ENCODE assay signal across 8 cellular contexts in genomic region chr1:25245393-25245792, GRCh38. TPM values are rescaled to one million over a fixed set of nuclear protein-coding genes. Genes with fewer than 3 reads are reported as not detected.
DNase-seq lines count a peak whose midpoint lies in the region; FAIRE-seq and TF ChIP-seq lines count a peak whose summit lies in the region.

No MANE protein-coding gene starts in this region.

- H3K36me3 Mint-ChIP-seq in Caco-2 (ENCODE audit: insufficient read depth, unreplicated experiment), result peaks cover 69% of the 10 kb centered on the region

- TF ChIP-seq CTCF in Caco-2 (IDR thresholded peaks at IDR 0.05; ENCODE audit: insufficient read depth in 1 of 2, low read depth in 1 of 2, low read length in 1 of 2, severe bottlenecking in 1 of 2, unreplicated experiment in 1 of 2) (no peak), PC-9 (conservative IDR thresholded peaks at IDR 0.05) (no peak), epithelial cell of proximal tubule (conservative IDR thresholded peaks at IDR 0.05; ENCODE audit: low read depth, low read length) (no peak), parathyroid adenoma (IDR thresholded peaks at IDR 0.05) (no peak)

- H3K9me2 ChIP-seq in PC-9 (ENCODE audit: insufficient read depth), result no peaks in the 10 kb centered on the region

- DNase-seq in Caco-2, result no peak
- no peak for DNase-seq in PC-9
- DNase-seq in epithelial cell of proximal tubule (ENCODE audit: low read depth), result no peak
- DNase-seq in stimulated activated CD4-positive, alpha-beta T cell treated with anti-CD3 and anti-CD28 coated beads, Interleukin-4, amount 100 ng/mL, for 4 hours, result no peak
- DNase-seq in glomerular visceral epithelial cell (ENCODE audit: extremely low spot score), result no peak
- no peak for DNase-seq in hypothalamus (lab: John Stamatoyannopoulos, UW)
- no peak for DNase-seq in RCC 7860 (ENCODE audit: low spot score)

- peak overlapping the region; percentile 92 for H3K27ac Mint-ChIP-seq in Caco-2 (ENCODE audit: unreplicated experiment)

- no peaks in the 10 kb centered on the region for H3K27me3 ChIP-seq in Caco-2 (replicated peaks; ENCODE audit: control insufficient read depth, insufficient read depth, low read length)
- H3K27me3 ChIP-seq in PC-9 (ENCODE audit: insufficient read depth, low read depth), result no peaks in the 10 kb centered on the region
- H3K27me3 ChIP-seq in parathyroid adenoma (ENCODE audit: control insufficient read depth, insufficient read depth, low read length), result no peaks in the 10 kb centered on the region

- peaks cover 30% of the 10 kb centered on the region for H3K79me2 ChIP-seq in PC-9 (ENCODE audit: low read depth)
- no peaks in the 10 kb centered on the region for H3K79me2 ChIP-seq in parathyroid adenoma

- H3K4me2 ChIP-seq in PC-9 (peak overlapping the region; percentile 89), parathyroid adenoma (ENCODE audit: low read length) (peak overlapping the region; percentile 96)

- FAIRE-seq in RCC 7860 (lab: Jason Lieb, UNC), result no peak

- H3K9me3 ChIP-seq in Caco-2 (no peaks in the 10 kb centered on the region), PC-9 (ENCODE audit: insufficient read depth, low read depth) (no peaks in the 10 kb centered on the region), parathyroid adenoma (ENCODE audit: control insufficient read depth, low read length) (no peaks in the 10 kb centered on the region)

- no peak overlapping the region for H3K4me3 ChIP-seq in Caco-2 (ENCODE audit: low read depth, low read length)
- H3K4me3 ChIP-seq in PC-9, result peak overlapping the region; percentile 73
- peak overlapping the region; percentile 71 for H3K4me3 ChIP-seq in epithelial cell of proximal tubule (ENCODE audit: low read depth, low read length)
- H3K4me3 ChIP-seq in parathyroid adenoma (ENCODE audit: low read depth, low read length), result peak overlapping the region; percentile 99

- H3K27me3 Mint-ChIP-seq in Caco-2 (ENCODE audit: insufficient read depth, unreplicated experiment), result no peaks in the 10 kb centered on the region

- CTCF ChIA-PET in Caco-2 (lab: Charles Lee) (no interaction called here), PC-9 (lab: Charles Lee) (no interaction called here)

- POLR2A ChIA-PET in Caco-2 (lab: Charles Lee) (interaction anchor here (0.6 to 1.3 kb wide), 2 partner anchors 13 to 95 kb away, joined by 3 to 5 read pairs; partner anchors contain the start of gene SYF2), PC-9 (lab: Charles Lee; ENCODE audit: unreplicated experiment) (no interaction called here)

- H2AFZ ChIP-seq in PC-9 (no peak overlapping the region), parathyroid adenoma (no peak overlapping the region)

- H3K36me3 ChIP-seq in Caco-2 (ENCODE audit: control insufficient read depth, insufficient read depth, low read length) (no peaks in the 10 kb centered on the region; the same call in 1 of the 2 replicates), PC-9 (ENCODE audit: low read depth) (peaks cover 28% of the 10 kb centered on the region), parathyroid adenoma (ENCODE audit: control insufficient read depth, insufficient read depth, low read length) (no peaks in the 10 kb centered on the region)

- peaks cover 28% of the 10 kb centered on the region for H4K20me1 ChIP-seq in PC-9 (ENCODE audit: insufficient read depth)

- BruUV-seq in Caco-2 (replicated peaks; lab: Mats Ljungman, UMichigan), result no TSS peak
- BruUV-seq in PC-9 (replicated peaks; lab: Mats Ljungman, UMichigan), result no TSS peak

- H3K9ac ChIP-seq in parathyroid adenoma, result no peak overlapping the region

- H3K27ac ChIP-seq in PC-9 (no peak overlapping the region), parathyroid adenoma (no peak overlapping the region)

- H3K4me3 Mint-ChIP-seq in Caco-2 (ENCODE audit: unreplicated experiment), result peak overlapping the region; percentile 95

- intact Hi-C loops in Caco-2 (cut with micrococcal nuclease; ENCODE audit: unreplicated experiment) (no loop called here), PC-9 (cut with micrococcal nuclease; ENCODE audit: unreplicated experiment) (loop anchor here (5.0 to 10.0 kb wide), 2 partner anchors 107 to 569 kb away; partner anchors contain the start of gene MTFR1L)

- peaks cover 26% of the 10 kb centered on the region for H3F3A ChIP-seq in PC-9 (ENCODE audit: insufficient read depth, low read depth)

- peaks cover 7% of the 10 kb centered on the region for H3K4me1 Mint-ChIP-seq in Caco-2 (ENCODE audit: low read depth, unreplicated experiment)

- H3K4me1 ChIP-seq in Caco-2, result peaks cover 8% of the 10 kb centered on the region
- H3K4me1 ChIP-seq in PC-9 (replicated peaks; ENCODE audit: insufficient read depth), result peaks cover 18% of the 10 kb centered on the region
- no peaks in the 10 kb centered on the region for H3K4me1 ChIP-seq in parathyroid adenoma

- no peaks in the 10 kb centered on the region for H3K9me3 Mint-ChIP-seq in Caco-2 (ENCODE audit: unreplicated experiment)

RNA-seq across cellular contexts. Expression of gene RSRP1, which starts 1.9 kb away (rescaled TPM):
- 61.1 and 69.8 TPM in 2 replicates for total RNA-seq in Caco-2 (2022)
- 113 and 163 TPM in 2 replicates for total RNA-seq in PC-9 (2021)
- 32.4 and 52.5 TPM in 2 replicates for total RNA-seq in epithelial cell of proximal tubule

RNA-seq across cellular contexts. Expression of gene SYF2, which starts 13.1 kb away (rescaled TPM):
- total RNA-seq in Caco-2 (2022) (31.5 and 32.3 TPM in 2 replicates), PC-9 (2021) (48.1 and 55.0 TPM in 2 replicates), epithelial cell of proximal tubule (32.3 and 48.4 TPM in 2 replicates)

RNA-seq across cellular contexts. Expression of gene RHD, which starts 26.9 kb away (rescaled TPM):
- total RNA-seq in Caco-2 (2022) (not detected in 2 replicates), PC-9 (2021) (not detected in 2 replicates), epithelial cell of proximal tubule (not detected in 2 replicates)
